Comparison of ENCODE assay signal across 8 cellular contexts in genomic region chr1:199041173-199041914, GRCh38.
DNase-seq lines count a peak whose midpoint lies in the region; ATAC-seq lines count a peak whose summit lies in the region.

No MANE protein-coding gene starts in this region.

- no peaks in the 10 kb centered on the region for H3K9me3 Mint-ChIP-seq in activated CD4-positive, alpha-beta T cell treated with anti-CD3 and anti-CD28 coated beads for 36 hours (ENCODE audit: low read depth)
- H3K9me3 Mint-ChIP-seq in stimulated activated effector memory CD8-positive, alpha-beta T cell treated with anti-CD3 and anti-CD28 coated beads, Interleukin-12 subunit alpha, Interleukin-12 subunit beta, amount 100 ng/mL, for 72 hours: no peaks in the 10 kb centered on the region

- peak; percentile 17 for DNase-seq in activated CD4-positive, alpha-beta T cell treated with anti-CD3 and anti-CD28 coated beads for 36 hours
- no peak for DNase-seq in activated CD4-positive, alpha-beta T cell treated with anti-CD3 and anti-CD28 coated beads for 1 hour
- DNase-seq in SKM-1 (lab: John Stamatoyannopoulos, UW; ENCODE audit: unreplicated experiment) (peak; percentile 99), dermis blood vessel endothelial cell (no peak), NCI-H2196 (lab: John Stamatoyannopoulos, UW; ENCODE audit: unreplicated experiment) (no peak), Right ventricle myocardium superior (no peak)
- DNase-seq in stimulated activated effector memory CD8-positive, alpha-beta T cell treated with anti-CD3 and anti-CD28 coated beads, Interleukin-12 subunit alpha, Interleukin-12 subunit beta, amount 100 ng/mL, for 72 hours (ENCODE audit: low spot score in 2 of 2): peak in 1 of 2 donors; percentile 61

- H3K27ac Mint-ChIP-seq in activated CD4-positive, alpha-beta T cell treated with anti-CD3 and anti-CD28 coated beads for 36 hours: peak overlapping the region; percentile 63
- peak overlapping the region; percentile 24 for H3K27ac Mint-ChIP-seq in stimulated activated effector memory CD8-positive, alpha-beta T cell treated with anti-CD3 and anti-CD28 coated beads, Interleukin-12 subunit alpha, Interleukin-12 subunit beta, amount 100 ng/mL, for 72 hours

- intact Hi-C loops in activated CD4-positive, alpha-beta T cell treated with anti-CD3 and anti-CD28 coated beads for 36 hours (cut with DNase I, micrococcal nuclease): no loop called here
- intact Hi-C loops in Right ventricle myocardium superior (cut with DNase I): no loop called here

- peaks cover 21% of the 10 kb centered on the region for H3K4me1 Mint-ChIP-seq in activated CD4-positive, alpha-beta T cell treated with anti-CD3 and anti-CD28 coated beads for 36 hours
- H3K4me1 Mint-ChIP-seq in stimulated activated effector memory CD8-positive, alpha-beta T cell treated with anti-CD3 and anti-CD28 coated beads, Interleukin-12 subunit alpha, Interleukin-12 subunit beta, amount 100 ng/mL, for 72 hours: peaks cover 22% of the 10 kb centered on the region

- H3K36me3 Mint-ChIP-seq in activated CD4-positive, alpha-beta T cell treated with anti-CD3 and anti-CD28 coated beads for 36 hours (ENCODE audit: low read depth): no peaks in the 10 kb centered on the region
- no peaks in the 10 kb centered on the region for H3K36me3 Mint-ChIP-seq in stimulated activated effector memory CD8-positive, alpha-beta T cell treated with anti-CD3 and anti-CD28 coated beads, Interleukin-12 subunit alpha, Interleukin-12 subunit beta, amount 100 ng/mL, for 72 hours

- H3K27me3 Mint-ChIP-seq in activated CD4-positive, alpha-beta T cell treated with anti-CD3 and anti-CD28 coated beads for 36 hours: no peaks in the 10 kb centered on the region

- peak; percentile 89 for ATAC-seq in activated CD4-positive, alpha-beta T cell treated with anti-CD3 and anti-CD28 coated beads for 36 hours
- ATAC-seq in HG03060 (IDR thresholded peaks at IDR 0.05; ENCODE audit: low read depth, unreplicated experiment) (peak; percentile 96), Right ventricle myocardium superior (ENCODE audit: poor library complexity) (no peak)
- peak; percentile 96 for ATAC-seq in stimulated activated effector memory CD8-positive, alpha-beta T cell treated with anti-CD3 and anti-CD28 coated beads, Interleukin-12 subunit alpha, Interleukin-12 subunit beta, amount 100 ng/mL, for 72 hours

- H3K4me3 Mint-ChIP-seq in activated CD4-positive, alpha-beta T cell treated with anti-CD3 and anti-CD28 coated beads for 36 hours: peak overlapping the region; percentile 2
- peak overlapping the region; percentile 8 for H3K4me3 Mint-ChIP-seq in stimulated activated effector memory CD8-positive, alpha-beta T cell treated with anti-CD3 and anti-CD28 coated beads, Interleukin-12 subunit alpha, Interleukin-12 subunit beta, amount 100 ng/mL, for 72 hours

- POLR2A ChIA-PET in activated CD4-positive, alpha-beta T cell treated with anti-CD3 and anti-CD28 coated beads for 36 hours (lab: Charles Lee): interaction anchor here (0.6 kb wide), 1 partner anchor 69 kb away, joined by 3 read pairs; no protein-coding TSS in a partner anchor

- CTCF ChIA-PET in activated CD4-positive, alpha-beta T cell treated with anti-CD3 and anti-CD28 coated beads for 36 hours (lab: Charles Lee): interaction anchor here (0.6 to 1.1 kb wide), 2 partner anchors 8 to 32 kb away, joined by 3 read pairs; no protein-coding TSS in a partner anchor

Comparison
In these comparisons a context has a peak if more than half of its experiments do, and no peak if none do; other contexts are left out.
1. DNase-seq: peak in activated CD4-positive, alpha-beta T cell treated with anti-CD3 and anti-CD28 coated beads for 36 hours (single experiment) and SKM-1 (single experiment); none in activated CD4-positive, alpha-beta T cell treated with anti-CD3 and anti-CD28 coated beads for 1 hour (single experiment), dermis blood vessel endothelial cell (single experiment), NCI-H2196 (single experiment) and Right ventricle myocardium superior (single experiment).